9 cellular contexts compared by ENCODE assay signal in the genomic region with DNA sequence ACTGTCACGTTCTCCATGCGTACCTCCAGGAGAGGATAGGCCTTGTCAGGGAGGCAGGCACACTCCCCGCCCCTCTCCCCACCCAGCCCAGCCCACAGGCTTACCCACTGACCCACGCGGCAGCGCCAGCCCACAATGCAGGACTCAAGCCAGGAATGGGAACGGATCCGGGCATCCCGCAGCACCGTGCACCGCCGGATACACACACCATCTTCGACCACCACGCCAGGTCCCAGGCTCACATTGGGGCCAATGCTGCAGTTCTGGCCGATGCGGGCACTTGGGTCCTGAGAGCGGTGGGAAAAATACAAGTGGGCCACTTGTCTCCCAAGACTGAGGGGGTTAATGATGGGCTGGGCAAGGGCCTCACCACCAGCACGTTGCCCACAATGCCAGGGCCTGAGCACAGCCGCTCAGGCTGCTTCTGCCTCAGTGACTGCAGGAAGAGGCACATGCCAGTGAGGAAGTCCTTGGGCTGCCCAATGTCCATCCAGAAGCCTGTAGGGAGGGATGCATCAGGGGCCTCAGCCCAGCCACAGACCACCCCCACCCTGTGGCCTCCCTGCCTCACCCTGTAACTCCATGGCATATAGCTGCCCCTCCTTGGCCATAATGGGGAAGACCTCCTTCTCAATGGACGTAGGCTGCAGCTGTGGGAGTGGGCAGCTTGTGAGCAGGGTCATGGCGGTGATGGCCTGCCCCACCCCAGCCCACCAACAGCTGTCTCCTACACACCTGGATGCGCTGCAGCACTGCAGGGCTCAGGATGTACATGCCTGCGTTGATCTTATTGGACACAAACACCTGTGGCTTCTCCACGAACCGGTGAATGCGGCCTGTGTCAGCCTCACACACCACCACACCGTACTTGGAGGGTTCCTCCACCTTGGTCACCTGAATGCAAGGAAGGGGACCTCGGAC. TPM values are rescaled to one million over a fixed set of nuclear protein-coding genes. Genes with fewer than 3 reads are reported as not detected.
DNase-seq lines count a peak whose midpoint lies in the region; ATAC-seq, FAIRE-seq and TF ChIP-seq lines count a peak whose summit lies in the region.
"Had no signal": no experiment of that assay in that cellular context is flagged by ENCODE, and none has a peak within 500 bp of the region (broad histone marks: within the 10 kb centered on the region; RNA-seq: fewer than 3 reads in every experiment).

No MANE protein-coding gene starts in this region.

- peak overlapping the region in 1 of 2 donors; percentile 97 for H3K27ac ChIP-seq in coronary artery

- H3K27ac Mint-ChIP-seq in CD14-positive monocyte (peak overlapping the region; percentile 31 to 97 (median 95)), nephron progenitor cell (peak overlapping the region; percentile 48)

- no peak for TF ChIP-seq POLR2A in H54 (IDR thresholded peaks at IDR 0.05; ENCODE audit: low read depth, low read length)

- no peaks in the 10 kb centered on the region for H3K9me3 ChIP-seq in BE2C

- DNase-seq in CD14-positive monocyte (ENCODE audit: low spot score) (no peak), LNCaP clone FGC (ENCODE audit: low read depth) (no peak), coronary artery (ENCODE audit: low spot score) (peak; percentile 69), nephron progenitor cell (no peak), BE2C (no peak), H54 (ENCODE audit: insufficient read length, low spot score) (no peak)
- DNase-seq: stimulated activated CD4-positive, alpha-beta T cell treated with anti-CD3 and anti-CD28 coated beads, Interleukin-2, amount 100 ng/mL, for 48 hours had no signal

- H3K36me3 ChIP-seq in BE2C, result no peaks in the 10 kb centered on the region; the same call in none of the 2 replicates

- H3K4me3 ChIP-seq in LNCaP clone FGC (ENCODE audit: low read depth, low read length) (peak overlapping the region; percentile 91), coronary artery (peak overlapping the region; percentile 99), BE2C (ENCODE audit: low read depth, low read length) (no peak overlapping the region; the same call in 1 of the 2 replicates)

- H3K27me3 Mint-ChIP-seq in CD14-positive monocyte (ENCODE audit: low read depth in 3 of 3) (peaks cover 7 to 9% (median 7%) of the 10 kb centered on the region in 3 donors), nephron progenitor cell (ENCODE audit: low read depth, poor library complexity) (no peaks in the 10 kb centered on the region)

- H3K4me1 ChIP-seq in BE2C, result no peaks in the 10 kb centered on the region

- FAIRE-seq in H54 (lab: Jason Lieb, UNC), result no peak

- peaks cover 0 to 5% (median 0%) of the 10 kb centered on the region in 7 donors for H3K9me3 Mint-ChIP-seq in CD14-positive monocyte
- H3K9me3 Mint-ChIP-seq in nephron progenitor cell, result no peaks in the 10 kb centered on the region

- no peak for ATAC-seq in HG03439 (IDR thresholded peaks at IDR 0.05; ENCODE audit: unreplicated experiment)
- no peak for ATAC-seq in GM19023 (IDR thresholded peaks at IDR 0.05; ENCODE audit: unreplicated experiment)

- H3K4me1 Mint-ChIP-seq in CD14-positive monocyte (peaks cover 38% of the 10 kb centered on the region), nephron progenitor cell (peaks cover 41% of the 10 kb centered on the region)

- H3K36me3 Mint-ChIP-seq in CD14-positive monocyte, result peaks cover 26 to 40% of the 10 kb centered on the region in 2 donors
- H3K36me3 Mint-ChIP-seq in nephron progenitor cell (ENCODE audit: low read depth), result peaks cover 7% of the 10 kb centered on the region

- TF ChIP-seq CTCF in CD14-positive monocyte (IDR thresholded peaks at IDR 0.05), result no peak
- no peak for TF ChIP-seq CTCF in LNCaP clone FGC (IDR thresholded peaks at IDR 0.05; ENCODE audit: control insufficient read depth, extremely low read depth, insufficient read depth)
- TF ChIP-seq CTCF in coronary artery (IDR thresholded peaks at IDR 0.05), result no peak
- no peak for TF ChIP-seq CTCF in nephron progenitor cell (IDR thresholded peaks at IDR 0.05)
- no peak for TF ChIP-seq CTCF in BE2C (IDR thresholded peaks at IDR 0.05; ENCODE audit: low read depth, low read length)

- H3K27me3 ChIP-seq in BE2C, result no peaks in the 10 kb centered on the region

- intact Hi-C loops in CD14-positive monocyte (cut with micrococcal nuclease), result loop anchor here (5.0 to 10.0 kb wide), 3 partner anchors 47 to 65 kb away; partner anchors contain the start of genes APEH (in 2 of the 2) and IP6K1 (in 2 of the 2)

- H3K4me3 Mint-ChIP-seq in CD14-positive monocyte (peak overlapping the region in 1 of 2 donors; percentile 95), nephron progenitor cell (peak overlapping the region; percentile 90)

RNA-seq across cellular contexts. Expression of gene GMPPB, which starts 1.6 kb away (rescaled TPM):
- 10 to 100 TPM; 14.7 to 17.6 TPM for polyA plus RNA-seq in CD14-positive monocyte
- 18.8 TPM for polyA plus RNA-seq in BE2C (2012; ENCODE audit: insufficient read depth, insufficient read length, low read depth)

RNA-seq across cellular contexts. Expression of gene AMIGO3, which starts 2.6 kb away (rescaled TPM):
- not detected for polyA plus RNA-seq in CD14-positive monocyte
- 6.7 TPM for polyA plus RNA-seq in BE2C (2012; ENCODE audit: insufficient read depth, insufficient read length, low read depth)

RNA-seq across cellular contexts. Expression of gene RNF123, which starts 32.8 kb away (rescaled TPM):
- polyA plus RNA-seq in CD14-positive monocyte, result 10 to 100 TPM; 11.1 to 15.7 TPM
- polyA plus RNA-seq in BE2C (2012; ENCODE audit: insufficient read depth, insufficient read length, low read depth), result 35.4 TPM

RNA-seq across cellular contexts. Expression of gene MST1, which starts 32.8 kb away (rescaled TPM):
- under 1 TPM in 1 of 2 donors, not detected in 1; 0.28 TPM for polyA plus RNA-seq in CD14-positive monocyte
- 35.2 TPM for polyA plus RNA-seq in BE2C (2012; ENCODE audit: insufficient read depth, insufficient read length, low read depth)

RNA-seq across cellular contexts. Expression of gene APEH, which starts 48.0 kb away (rescaled TPM):
- 100 to 1,000 TPM in 1 of 2 donors, 10 to 100 TPM in 1; 92.6 to 105 TPM for polyA plus RNA-seq in CD14-positive monocyte
- polyA plus RNA-seq in BE2C (2012; ENCODE audit: insufficient read depth, insufficient read length, low read depth), result 130 TPM
